In genomic region chr5:91111473-91112238, GRCh38 we compare ENCODE assay signal across 19 cellular contexts.
DNase-seq lines count a peak whose midpoint lies in the region; ATAC-seq and TF ChIP-seq lines count a peak whose summit lies in the region.
"Had no signal": no experiment of that assay in that cellular context is flagged by ENCODE, and none has a peak within 500 bp of the region (broad histone marks: within the 10 kb centered on the region; RNA-seq: fewer than 3 reads in every experiment).

No MANE protein-coding gene starts in this region.

- H3K36me3 ChIP-seq in adipocyte (ENCODE audit: control insufficient read depth, insufficient read depth, low read length, severe bottlenecking) (no peaks in the 10 kb centered on the region), gastroesophageal sphincter (no peaks in the 10 kb centered on the region), tibial nerve (no peaks in the 10 kb centered on the region)

- H3K4me3 ChIP-seq in adipocyte (ENCODE audit: low read length): no peak overlapping the region
- no peak overlapping the region for H3K4me3 ChIP-seq in gastroesophageal sphincter
- no peak overlapping the region for H3K4me3 ChIP-seq in tibial nerve
- H3K4me3 ChIP-seq: body of pancreas had no signal

- no peak for TF ChIP-seq POLR2A in gastroesophageal sphincter (IDR thresholded peaks at IDR 0.05)
- no peak for TF ChIP-seq POLR2A in tibial nerve (IDR thresholded peaks at IDR 0.05)

- H3K36me3 Mint-ChIP-seq in Calu3 (ENCODE audit: insufficient read depth, unreplicated experiment): no peaks in the 10 kb centered on the region

- no peak for TF ChIP-seq EP300 in gastroesophageal sphincter (IDR thresholded peaks at IDR 0.05)
- peak in 1 of 2 donors; percentile 75 for TF ChIP-seq EP300 in tibial nerve (IDR thresholded peaks at IDR 0.05)

- H3K27ac ChIP-seq in gastroesophageal sphincter (peak overlapping the region; percentile 74 to 88 (median 78)), tibial nerve (peak overlapping the region in 3 of 4 donors; percentile 10 to 67 (median 51))
- H3K27ac ChIP-seq: body of pancreas, epithelial cell of prostate had no signal

- no peaks in the 10 kb centered on the region for H3K27me3 ChIP-seq in adipocyte (replicated peaks; ENCODE audit: control insufficient read depth, insufficient read depth, low read length)
- H3K27me3 ChIP-seq in gastroesophageal sphincter: no peaks in the 10 kb centered on the region
- H3K27me3 ChIP-seq in tibial nerve: no peaks in the 10 kb centered on the region
- H3K27me3 ChIP-seq: body of pancreas had no signal

- CTCF ChIA-PET in Calu3 (lab: Charles Lee): no interaction called here

- H3K27me3 Mint-ChIP-seq in Calu3 (ENCODE audit: unreplicated experiment): no peaks in the 10 kb centered on the region
- H3K27me3 Mint-ChIP-seq: dendritic cell treated with granulocyte-macrophage colony-stimulating factor and Interleukin-4, amounts not matched to agents 40 ng/mL and 50 ng/mL, for 4 days had no signal

- H3K9ac ChIP-seq in adipocyte (ENCODE audit: low read length): no peak overlapping the region

- DNase-seq in adipocyte (ENCODE audit: low read depth): peak; percentile 22
- DNase-seq in midbrain (lab: John Stamatoyannopoulos, UW): peak; percentile 48
- DNase-seq in tibial nerve (ENCODE audit: low spot score in 2 of 2): no peak
- DNase-seq in NCI-H2029 (lab: John Stamatoyannopoulos, UW): no peak
- no peak for DNase-seq in mesenteric fat pad (ENCODE audit: low spot score)
- no peak for DNase-seq in Calu3
- DNase-seq: activated CD8-positive, alpha-beta memory T cell treated with anti-CD3 and anti-CD28 coated beads for 24 hours; body of pancreas; H9; islet precursor cell; NCI-H2029 treated with DMSO at 0.1 percent for 48 hours; NCI-H510A; SHP77 treated with DMSO at 0.1 percent for 48 hours; stimulated activated CD4-positive, alpha-beta T cell treated with anti-CD3 and anti-CD28 coated beads, Interleukin-2, amount 100 ng/mL, for 48 hours had no signal

- H3K9me3 Mint-ChIP-seq in Calu3 (ENCODE audit: low read depth, unreplicated experiment): peaks cover 4% of the 10 kb centered on the region
- H3K9me3 Mint-ChIP-seq: dendritic cell treated with granulocyte-macrophage colony-stimulating factor and Interleukin-4, amounts not matched to agents 40 ng/mL and 50 ng/mL, for 4 days; H9; T-helper 1 cell treated with Interleukin-12 subunit alpha and Interleukin-12 subunit beta and Interleukin-4 antibody, amounts not matched to agents 30 μg/mL and 1 μg/mL, for 36 hours had no signal

- no peak for TF ChIP-seq CTCF in gastroesophageal sphincter (IDR thresholded peaks at IDR 0.05)
- no peak for TF ChIP-seq CTCF in tibial nerve (IDR thresholded peaks at IDR 0.05)
- TF ChIP-seq CTCF in Calu3 (IDR thresholded peaks at IDR 0.05; ENCODE audit: unreplicated experiment): no peak

- H3K9me3 ChIP-seq in adipocyte (ENCODE audit: control insufficient read depth, low read length) (no peaks in the 10 kb centered on the region), gastroesophageal sphincter (no peaks in the 10 kb centered on the region), tibial nerve (no peaks in the 10 kb centered on the region)
- H3K9me3 ChIP-seq: body of pancreas had no signal

- ATAC-seq in gastroesophageal sphincter: peak; percentile 30
- ATAC-seq: body of pancreas had no signal

- WGBS in gastroesophageal sphincter (ENCODE audit: low coverage in 1 of 2), 2 donors: 50 to 56% methylated on average over 1 to 2 of the region's 2 CpGs
- WGBS in tibial nerve, 2 donors: 41 to 51% methylated on average over 2 of the region's 2 CpGs

- peaks cover 26% of the 10 kb centered on the region for H3K4me1 ChIP-seq in adipocyte (ENCODE audit: control insufficient read depth, insufficient read depth, low read length)
- peaks cover 13 to 34% (median 15%) of the 10 kb centered on the region in 3 donors for H3K4me1 ChIP-seq in gastroesophageal sphincter
- peaks cover 0 to 37% (median 4%) of the 10 kb centered on the region in 4 donors for H3K4me1 ChIP-seq in tibial nerve
- H3K4me1 ChIP-seq: body of pancreas had no signal

- intact Hi-C loops in Calu3 (cut with micrococcal nuclease; ENCODE audit: unreplicated experiment): no loop called here

- no TSS peak for BruUV-seq in Calu3 (replicated peaks; lab: Mats Ljungman, UMichigan)

- no peaks in the 10 kb centered on the region for H3K4me1 Mint-ChIP-seq in Calu3 (ENCODE audit: low read depth, unreplicated experiment)

- H3K4me3 Mint-ChIP-seq in Calu3 (ENCODE audit: low read depth, unreplicated experiment): no peak overlapping the region
- H3K4me3 Mint-ChIP-seq: activated naive CD8-positive, alpha-beta T cell; dendritic cell treated with granulocyte-macrophage colony-stimulating factor and Interleukin-4, amounts not matched to agents 40 ng/mL and 50 ng/mL, for 4 days; H9; T-helper 1 cell treated with Interleukin-12 subunit alpha and Interleukin-12 subunit beta and Interleukin-4 antibody, amounts not matched to agents 30 μg/mL and 1 μg/mL, for 36 hours had no signal

- H3K27ac Mint-ChIP-seq in Calu3 (ENCODE audit: unreplicated experiment): no peak overlapping the region
- H3K27ac Mint-ChIP-seq: activated naive CD8-positive, alpha-beta T cell; dendritic cell treated with granulocyte-macrophage colony-stimulating factor and Interleukin-4, amounts not matched to agents 40 ng/mL and 50 ng/mL, for 4 days; T-helper 1 cell treated with Interleukin-12 subunit alpha and Interleukin-12 subunit beta and Interleukin-4 antibody, amounts not matched to agents 30 μg/mL and 1 μg/mL, for 36 hours had no signal

Comparison
In these comparisons a context has a peak if more than half of its experiments do, and no peak if none do; other contexts are left out.
1. DNase-seq: peak in adipocyte (single experiment) and midbrain (single experiment); none in tibial nerve (0 of 2), NCI-H2029 (single experiment), mesenteric fat pad (single experiment) and Calu3 (single experiment).